ENCODE assay signal across 9 cellular contexts in the genomic region with DNA sequence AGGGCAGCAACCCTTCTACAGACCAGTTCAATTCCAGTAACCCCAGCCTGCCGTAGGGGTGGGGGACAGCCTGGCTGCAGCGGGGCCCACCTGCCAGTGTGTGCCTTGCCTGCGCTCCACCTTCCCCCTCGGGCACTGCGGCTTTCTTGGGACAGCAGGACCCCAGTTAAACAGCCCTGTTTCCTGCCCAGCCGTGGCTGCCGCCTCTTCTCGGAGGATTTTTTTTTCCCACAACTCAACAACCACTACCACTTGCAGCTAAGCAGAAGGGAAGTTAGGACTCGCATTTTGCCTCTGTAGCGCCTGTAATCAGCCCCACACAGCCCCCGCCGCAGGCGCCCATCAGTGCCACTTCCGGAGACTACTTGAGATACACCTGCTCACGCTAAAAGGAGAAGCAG.
DNase-seq lines count a peak whose midpoint lies in the region; ATAC-seq, FAIRE-seq and TF ChIP-seq lines count a peak whose summit lies in the region.
"Had no signal": no experiment of that assay in that cellular context is flagged by ENCODE, and none has a peak within 500 bp of the region (broad histone marks: within the 10 kb centered on the region; RNA-seq: fewer than 3 reads in every experiment).

No MANE protein-coding gene starts in this region.

- peaks cover 43% of the 10 kb centered on the region for H3K4me1 ChIP-seq in CD4-positive, CD25-positive, alpha-beta regulatory T cell (ENCODE audit: control insufficient read depth, insufficient read depth, low read length, poor library complexity, severe bottlenecking)
- peaks cover 15% of the 10 kb centered on the region for H3K4me1 ChIP-seq in OCI-LY3 (ENCODE audit: low read length)

- H3K4me2 ChIP-seq in OCI-LY3 (ENCODE audit: low read length) = peak overlapping the region; percentile 22; the same call in 1 of the 2 replicates

- H3K79me2 ChIP-seq in OCI-LY3 (ENCODE audit: low read length) = peaks cover 6% of the 10 kb centered on the region; the same call in 1 of the 2 replicates

- H3K36me3 Mint-ChIP-seq in CD4-positive, CD25-positive, alpha-beta regulatory T cell = peaks cover 7% of the 10 kb centered on the region
- H3K36me3 Mint-ChIP-seq in central memory CD8-positive, alpha-beta T cell (ENCODE audit: insufficient read depth) = peaks cover 3% of the 10 kb centered on the region

- peak; percentile 59 to 82 for ATAC-seq in CD4-positive, CD25-positive, alpha-beta regulatory T cell (ENCODE audit: low read depth in 2 of 2)
- ATAC-seq in central memory CD8-positive, alpha-beta T cell (replicated peaks; ENCODE audit: extremely low read depth, poor library complexity, severe bottlenecking) = peak; percentile 54
- ATAC-seq in GM21360 (IDR thresholded peaks at IDR 0.05; ENCODE audit: unreplicated experiment) = no peak

- no peaks in the 10 kb centered on the region for H3K27me3 Mint-ChIP-seq in CD4-positive, CD25-positive, alpha-beta regulatory T cell
- H3K27me3 Mint-ChIP-seq in central memory CD8-positive, alpha-beta T cell = no peaks in the 10 kb centered on the region

- H3K27ac Mint-ChIP-seq in CD4-positive, CD25-positive, alpha-beta regulatory T cell = peak overlapping the region; percentile 72 to 88 (median 84)
- peak overlapping the region; percentile 59 for H3K27ac Mint-ChIP-seq in central memory CD8-positive, alpha-beta T cell (ENCODE audit: low read depth)

- H3K27me3 ChIP-seq in CD4-positive, CD25-positive, alpha-beta regulatory T cell (ENCODE audit: control insufficient read depth, insufficient read depth, low read length) = no peaks in the 10 kb centered on the region
- no peaks in the 10 kb centered on the region for H3K27me3 ChIP-seq in OCI-LY3 (ENCODE audit: low read depth, low read length)

- no peak overlapping the region for H3K9ac ChIP-seq in OCI-LY3 (ENCODE audit: low read length)

- peak overlapping the region; percentile 73 to 80 (median 76) for H3K4me3 Mint-ChIP-seq in CD4-positive, CD25-positive, alpha-beta regulatory T cell
- peak overlapping the region; percentile 44 for H3K4me3 Mint-ChIP-seq in central memory CD8-positive, alpha-beta T cell

- no peak for TF ChIP-seq CTCF in OCI-LY3 (IDR thresholded peaks at IDR 0.05; ENCODE audit: low read depth, low read length)

- DNase-seq in CD4-positive, CD25-positive, alpha-beta regulatory T cell = peak in 2 of 3 donors; percentile 40 to 80
- DNase-seq in GM19239 (ENCODE audit: insufficient read length, low spot score) = peak; percentile 48
- DNase-seq in central memory CD8-positive, alpha-beta T cell (ENCODE audit: low spot score in 2 of 2) = no peak
- DNase-seq in midbrain (lab: John Stamatoyannopoulos, UW) = no peak
- DNase-seq in NCI-H1048 (lab: John Stamatoyannopoulos, UW) = no peak
- DNase-seq in dermis blood vessel endothelial cell = no peak
- DNase-seq: RPMI8226 had no signal

- no peaks in the 10 kb centered on the region for H3K9me3 ChIP-seq in CD4-positive, CD25-positive, alpha-beta regulatory T cell (ENCODE audit: control insufficient read depth in 2 of 2, low read length in 2 of 2)
- no peaks in the 10 kb centered on the region for H3K9me3 ChIP-seq in OCI-LY3 (ENCODE audit: insufficient read depth, low read length)

- no peaks in the 10 kb centered on the region for H3K9me3 Mint-ChIP-seq in CD4-positive, CD25-positive, alpha-beta regulatory T cell
- H3K9me3 Mint-ChIP-seq in central memory CD8-positive, alpha-beta T cell = no peaks in the 10 kb centered on the region

- no peak overlapping the region for H2AFZ ChIP-seq in OCI-LY3 (ENCODE audit: low read depth, low read length)

- peak; percentile 70 for FAIRE-seq in GM19239 (lab: Jason Lieb, UNC)

- H3K36me3 ChIP-seq in CD4-positive, CD25-positive, alpha-beta regulatory T cell (ENCODE audit: control insufficient read depth, insufficient read depth, low read length) = no peaks in the 10 kb centered on the region
- no peaks in the 10 kb centered on the region for H3K36me3 ChIP-seq in OCI-LY3 (replicated peaks; ENCODE audit: low read depth, low read length)

- no peak overlapping the region for H3K4me3 ChIP-seq in CD4-positive, CD25-positive, alpha-beta regulatory T cell (ENCODE audit: low read depth, low read length)
- H3K4me3 ChIP-seq in OCI-LY3 (ENCODE audit: low read length) = no peak overlapping the region

- peak overlapping the region; percentile 58 for H3K27ac ChIP-seq in CD4-positive, CD25-positive, alpha-beta regulatory T cell (ENCODE audit: insufficient read depth, low read length, poor library complexity, severe bottlenecking)
- H3K27ac ChIP-seq in OCI-LY3 (ENCODE audit: low read length) = no peak overlapping the region

- no peaks in the 10 kb centered on the region for H4K20me1 ChIP-seq in OCI-LY3 (ENCODE audit: insufficient read depth, low read length)

- peaks cover 0 to 71% (median 28%) of the 10 kb centered on the region in 4 donors for H3K4me1 Mint-ChIP-seq in CD4-positive, CD25-positive, alpha-beta regulatory T cell
- peaks cover 41% of the 10 kb centered on the region for H3K4me1 Mint-ChIP-seq in central memory CD8-positive, alpha-beta T cell

Comparison
In these comparisons a context has a peak if more than half of its experiments do, and no peak if none do; other contexts are left out.
1. DNase-seq: peak in CD4-positive, CD25-positive, alpha-beta regulatory T cell (2 of 3) and GM19239 (single experiment); none in central memory CD8-positive, alpha-beta T cell (0 of 2), midbrain (single experiment), NCI-H1048 (single experiment) and dermis blood vessel endothelial cell (single experiment).